ENCODE assay signal across 10 cellular contexts in the genomic region with DNA sequence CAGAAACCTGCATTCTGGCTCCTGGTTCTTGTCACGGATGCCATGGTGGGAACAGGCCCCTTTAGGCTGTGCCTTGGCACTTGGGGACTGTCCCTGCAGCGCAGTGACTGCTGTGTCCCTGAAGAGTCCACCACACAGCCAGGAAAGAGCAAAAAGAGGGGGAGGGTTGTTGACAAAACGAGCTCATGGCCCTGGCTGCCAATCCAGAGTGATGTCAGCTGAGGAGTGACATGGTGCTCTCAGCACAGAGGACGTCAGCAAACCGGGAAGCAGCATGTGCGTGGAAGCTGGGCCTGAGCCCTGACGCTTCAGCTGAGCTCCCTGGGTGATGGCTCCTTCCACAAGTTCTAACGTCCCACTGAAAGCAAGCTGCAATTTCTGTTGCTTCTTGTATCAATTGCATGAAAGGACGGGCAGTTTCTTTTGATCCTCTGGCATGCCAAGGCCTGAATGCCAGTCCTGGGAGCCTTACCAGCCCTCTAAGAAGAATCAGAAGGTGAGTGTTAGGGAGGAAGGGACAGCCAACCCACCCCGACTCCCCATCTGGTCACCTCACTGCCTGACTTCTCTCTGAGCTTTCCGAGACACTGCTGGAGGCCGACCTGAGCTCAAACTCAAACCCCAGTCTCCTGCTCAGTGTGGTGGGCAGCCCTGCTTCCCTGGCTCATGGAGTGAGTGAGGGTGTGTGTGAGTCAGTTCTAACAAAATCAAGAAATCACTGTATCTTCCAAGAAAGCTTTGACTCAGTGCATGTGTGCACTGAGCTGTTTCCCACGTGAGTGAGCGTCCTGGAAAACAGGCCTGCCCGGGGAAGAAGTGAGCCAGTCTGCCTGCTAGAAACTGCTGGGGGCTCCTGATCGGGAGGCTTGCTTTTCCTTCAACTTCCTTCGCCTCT. TPM values are rescaled to one million over a fixed set of nuclear protein-coding genes. Genes with fewer than 3 reads are reported as not detected.
DNase-seq lines count a peak whose midpoint lies in the region; TF ChIP-seq lines count a peak whose summit lies in the region.
"Had no signal": no experiment of that assay in that cellular context is flagged by ENCODE, and none has a peak within 500 bp of the region (broad histone marks: within the 10 kb centered on the region; RNA-seq: fewer than 3 reads in every experiment).

No MANE protein-coding gene starts in this region.

- no peaks in the 10 kb centered on the region for H3K27me3 ChIP-seq in hepatocyte
- H3K27me3 ChIP-seq in thyroid gland, result no peaks in the 10 kb centered on the region

- intact Hi-C loops in thyroid gland (cut with DNase I), result no loop called here

- H3K9me3 ChIP-seq in hepatocyte (ENCODE audit: low read depth), result no peaks in the 10 kb centered on the region
- no peaks in the 10 kb centered on the region for H3K9me3 ChIP-seq in thyroid gland

- no peak overlapping the region for H2AFZ ChIP-seq in hepatocyte

- H3K4me3 Mint-ChIP-seq in nephron progenitor cell, result no peak overlapping the region

- peak overlapping the region; percentile 77 for H3K27ac Mint-ChIP-seq in nephron progenitor cell

- H3K36me3 ChIP-seq in hepatocyte (replicated peaks; ENCODE audit: insufficient read depth, low read depth) (no peaks in the 10 kb centered on the region), thyroid gland (no peaks in the 10 kb centered on the region)

- no peak overlapping the region for H3K4me2 ChIP-seq in hepatocyte

- H3K79me2 ChIP-seq in hepatocyte, result no peaks in the 10 kb centered on the region

- H3K36me3 Mint-ChIP-seq in nephron progenitor cell (ENCODE audit: low read depth), result no peaks in the 10 kb centered on the region

- no peaks in the 10 kb centered on the region for H3K9me2 ChIP-seq in hepatocyte (replicated peaks; ENCODE audit: insufficient read depth)

- 65% methylated on average over 17 of the region's 17 CpGs for WGBS in hepatocyte (ENCODE audit: low lambda C conversion rate, missing lambda C conversion rate)
- WGBS in thyroid gland, 2 donors, result 63 to 66% methylated on average over 17 of the region's 17 CpGs

- no peak overlapping the region for H3K27ac ChIP-seq in hepatocyte
- no peak overlapping the region for H3K27ac ChIP-seq in thyroid gland
- H3K27ac ChIP-seq: SK-N-MC had no signal

- H3K4me3 ChIP-seq in epithelial cell of proximal tubule (ENCODE audit: low read depth, low read length) (no peak overlapping the region), hepatocyte (no peak overlapping the region), thyroid gland (replicated peaks in 1 of 3) (no peak overlapping the region)
- H3K4me3 ChIP-seq: SK-N-MC had no signal

- no peak for TF ChIP-seq POLR2A in thyroid gland (IDR thresholded peaks at IDR 0.05)

- H3K4me1 Mint-ChIP-seq in nephron progenitor cell, result peaks cover 36% of the 10 kb centered on the region

- TF ChIP-seq CTCF in epithelial cell of proximal tubule (conservative IDR thresholded peaks at IDR 0.05; ENCODE audit: low read depth, low read length) (no peak), nephron progenitor cell (IDR thresholded peaks at IDR 0.05) (no peak), hepatocyte (IDR thresholded peaks at IDR 0.05; ENCODE audit: poor library complexity) (no peak), thyroid gland (IDR thresholded peaks at IDR 0.05) (no peak)

- H3K4me1 ChIP-seq in hepatocyte (ENCODE audit: insufficient read depth) (no peaks in the 10 kb centered on the region), thyroid gland (no peaks in the 10 kb centered on the region)

- peaks cover 26% of the 10 kb centered on the region for H3K27me3 Mint-ChIP-seq in nephron progenitor cell (ENCODE audit: low read depth, poor library complexity)

- DNase-seq in DMS53 treated with DMSO at 0.1 percent for 48 hours (lab: John Stamatoyannopoulos, UW; ENCODE audit: unreplicated experiment) (peak; percentile 63), NCI-H69 (lab: John Stamatoyannopoulos, UW) (peak; percentile 36), epithelial cell of proximal tubule (ENCODE audit: low read depth) (peak; percentile 29), nephron progenitor cell (no peak), hepatocyte (ENCODE audit: low spot score) (no peak), NCI-H82 treated with DMSO at 0.1 percent for 48 hours (lab: John Stamatoyannopoulos, UW; ENCODE audit: unreplicated experiment) (no peak), D341Med (ENCODE audit: low spot score) (no peak), thyroid gland (no peak)
- DNase-seq: DND-41 had no signal

- no peaks in the 10 kb centered on the region for H4K20me1 ChIP-seq in hepatocyte (ENCODE audit: insufficient read depth, poor library complexity, severe bottlenecking)

- no peaks in the 10 kb centered on the region for H3K9me3 Mint-ChIP-seq in nephron progenitor cell

RNA-seq across cellular contexts. Expression of a gene that starts 14.7 kb away (rescaled TPM):
- 1.6 and 2.3 TPM in 2 replicates for total RNA-seq in epithelial cell of proximal tubule
- 5.3 and 6.1 TPM in 2 replicates for total RNA-seq in hepatocyte
- 5.3 and 7.3 TPM in 2 replicates for polyA plus RNA-seq in hepatocyte
- 1 to 10 TPM in 1 of 4 donors, under 1 TPM in 3; 0.68 to 2.4 (median 0.82) TPM for total RNA-seq in thyroid gland

RNA-seq across cellular contexts. Expression of a gene that starts 18.2 kb away (rescaled TPM):
- total RNA-seq in epithelial cell of proximal tubule (0.14 TPM in 1 of 2 replicates, not detected in the other), hepatocyte (2.6 and 3.0 TPM in 2 replicates), thyroid gland (1 to 10 TPM in 1 of 4 donors, not detected in 3; 1.2 TPM)
- polyA plus RNA-seq in hepatocyte, result 0.33 and 2.4 TPM in 2 replicates

Comparison
In these comparisons a context has a peak if more than half of its experiments do, and no peak if none do; other contexts are left out.
1. DNase-seq: peak in DMS53 treated with DMSO at 0.1 percent for 48 hours (single experiment), NCI-H69 (single experiment) and epithelial cell of proximal tubule (single experiment); none in nephron progenitor cell (single experiment), hepatocyte (single experiment), NCI-H82 treated with DMSO at 0.1 percent for 48 hours (single experiment), D341Med (single experiment) and thyroid gland (0 of 2).